Comparison of ENCODE assay signal across 1 cellular context in the genomic region with DNA sequence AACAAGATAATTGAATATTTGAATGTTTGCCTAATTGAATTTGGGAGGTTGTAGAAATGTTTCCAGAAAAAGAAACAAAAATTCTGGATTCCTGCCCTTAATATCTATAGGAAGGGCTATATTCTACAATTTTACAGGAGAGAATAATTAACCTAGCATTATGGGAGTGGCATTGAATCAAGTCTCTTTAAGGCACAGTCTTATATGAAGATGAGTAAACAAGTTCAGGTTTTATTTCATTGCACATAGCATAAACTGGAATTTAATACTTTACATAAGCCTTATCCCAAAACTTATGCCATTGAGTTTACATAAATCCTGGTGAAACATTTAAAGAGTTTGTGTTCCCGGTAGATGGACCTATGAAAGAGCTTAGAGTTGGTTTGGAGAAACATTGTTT.
TF ChIP-seq lines count a peak whose summit lies in the region.

No MANE protein-coding gene starts in this region.

TF ChIP-seq in SK-N-SH, 30 proteins besides CTCF, POLR2A, EP300 and RAD21 (continued from another document):
- TF ChIP-seq ZBTB33 (IDR thresholded peaks at IDR 0.05; ENCODE audit: borderline replicate concordance, low read depth) (no peak), RFX5 (IDR thresholded peaks at IDR 0.05; ENCODE audit: low read length) (no peak), IRF3 (IDR thresholded peaks at IDR 0.05; ENCODE audit: low read depth, low read length) (no peak), YY1 (IDR thresholded peaks at IDR 0.05; ENCODE audit: low read depth) (no peak), CHD2 (IDR thresholded peaks at IDR 0.05; ENCODE audit: low read length, partially characterized antibody) (no peak), ELF1 (IDR thresholded peaks at IDR 0.05) (no peak), NRF1 (IDR thresholded peaks at IDR 0.05; ENCODE audit: low read depth, low read length) (no peak), MEF2A (IDR thresholded peaks at IDR 0.05; ENCODE audit: borderline replicate concordance, low read depth) (no peak), RXRA (IDR thresholded peaks at IDR 0.05; ENCODE audit: borderline replicate concordance, low read depth) (no peak), TCF12 (IDR thresholded peaks at IDR 0.05) (no peak)
